ENCODE assay signal across 11 cellular contexts in genomic region chr16:67312450-67313118, GRCh38. TPM values are rescaled to one million over a fixed set of nuclear protein-coding genes. Genes with fewer than 3 reads are reported as not detected.
A peak's percentile ranks its signal among the peaks of the same experiment; 100 is the strongest.
DNase-seq lines count a peak whose midpoint lies in the region; ATAC-seq and TF ChIP-seq lines count a peak whose summit lies in the region.
"Had no signal": no experiment of that assay in that cellular context is flagged by ENCODE, and none has a peak within 500 bp of the region (broad histone marks: within the 10 kb centered on the region; RNA-seq: fewer than 3 reads in every experiment).

No MANE protein-coding gene starts in this region.

- no peaks in the 10 kb centered on the region for H3K4me1 Mint-ChIP-seq in CD8-positive, alpha-beta T cell (ENCODE audit: low read depth)

- no peak for TF ChIP-seq CTCF in cardiac fibroblast (IDR thresholded peaks at IDR 0.05; ENCODE audit: low read depth, low read length)
- no peak for TF ChIP-seq CTCF in CD8-positive, alpha-beta T cell (IDR thresholded peaks at IDR 0.05)
- no peak for TF ChIP-seq CTCF in coronary artery (IDR thresholded peaks at IDR 0.05)

- no peaks in the 10 kb centered on the region for H3K27me3 Mint-ChIP-seq in CD8-positive, alpha-beta T cell (ENCODE audit: low read depth)

- H3K27ac Mint-ChIP-seq in CD8-positive, alpha-beta T cell: no peak overlapping the region
- H3K27ac Mint-ChIP-seq: effector memory CD8-positive, alpha-beta T cell had no signal

- intact Hi-C loops in CD8-positive, alpha-beta T cell (cut with DNase I, micrococcal nuclease): no loop called here

- CTCF ChIA-PET in CD8-positive, alpha-beta T cell (lab: Charles Lee): interaction anchor here (1.2 kb wide), 1 partner anchor 14 kb away, joined by 3 read pairs; the partner anchor contains the start of gene KCTD19

- no peaks in the 10 kb centered on the region for H3K36me3 Mint-ChIP-seq in CD8-positive, alpha-beta T cell

- no peaks in the 10 kb centered on the region for H3K9me3 ChIP-seq in CD8-positive, alpha-beta T cell (ENCODE audit: low read length)

- no peaks in the 10 kb centered on the region for H3K9me3 Mint-ChIP-seq in CD8-positive, alpha-beta T cell
- H3K9me3 Mint-ChIP-seq: effector memory CD8-positive, alpha-beta T cell had no signal

- no peak overlapping the region for H3K4me3 Mint-ChIP-seq in CD8-positive, alpha-beta T cell
- H3K4me3 Mint-ChIP-seq: effector memory CD8-positive, alpha-beta T cell had no signal

- ATAC-seq in CD8-positive, alpha-beta T cell: no peak
- ATAC-seq: effector memory CD8-positive, alpha-beta T cell had no signal

- no peak overlapping the region for H3K4me3 ChIP-seq in cardiac fibroblast (replicated peaks in 1 of 2; ENCODE audit: low read depth in 2 of 2, low read length in 2 of 2)
- H3K4me3 ChIP-seq in CD8-positive, alpha-beta T cell (ENCODE audit: low read depth, low read length): no peak overlapping the region
- H3K4me3 ChIP-seq in coronary artery: no peak overlapping the region

- peak; percentile 27 for DNase-seq in EL
- DNase-seq in M059J (ENCODE audit: low read depth): peak; percentile 53
- peak; percentile 10 to 40 for DNase-seq in cardiac fibroblast (ENCODE audit: low read depth in 2 of 2)
- DNase-seq in myocyte (ENCODE audit: low read depth): peak; percentile 6
- no peak for DNase-seq in CD8-positive, alpha-beta T cell
- DNase-seq in GM19238 (ENCODE audit: insufficient read length, low spot score): no peak
- no peak for DNase-seq in SW 1271 (lab: John Stamatoyannopoulos, UW)
- no peak for DNase-seq in coronary artery (ENCODE audit: low spot score)
- DNase-seq: activated CD4-positive, CD25-positive, alpha-beta regulatory T cell; effector memory CD8-positive, alpha-beta T cell; hippocampal formation had no signal

- H3K36me3 ChIP-seq in CD8-positive, alpha-beta T cell (ENCODE audit: insufficient read depth, low read length): no peaks in the 10 kb centered on the region

- H3K4me1 ChIP-seq in CD8-positive, alpha-beta T cell (ENCODE audit: insufficient read depth, low read length): no peaks in the 10 kb centered on the region

- no peaks in the 10 kb centered on the region for H3K27me3 ChIP-seq in CD8-positive, alpha-beta T cell (ENCODE audit: insufficient read depth, low read length)

- POLR2A ChIA-PET in CD8-positive, alpha-beta T cell (lab: Charles Lee): no interaction called here

- H3K27ac ChIP-seq in CD8-positive, alpha-beta T cell (ENCODE audit: low read depth, low read length): no peak overlapping the region
- peak overlapping the region in 1 of 2 donors; percentile 59 for H3K27ac ChIP-seq in coronary artery

RNA-seq across cellular contexts. Expression of gene KCTD19, which starts 14.0 kb away (rescaled TPM):
- total RNA-seq in M059J (2014; rRNA removed; shearing (Covaris generic)): 0.84 and 1.6 TPM in 2 replicates
- not detected in 2 replicates for total RNA-seq in myocyte
- polyA plus RNA-seq in myocyte (2012): not detected
- total RNA-seq in CD8-positive, alpha-beta T cell: not detected

RNA-seq across cellular contexts. Expression of gene LRRC36, which starts 14.0 kb away (rescaled TPM):
- total RNA-seq in M059J (2014; rRNA removed; shearing (Covaris generic)): 0.34 and 0.99 TPM in 2 replicates
- not detected in 2 replicates for total RNA-seq in myocyte
- not detected for polyA plus RNA-seq in myocyte (2012)
- not detected for total RNA-seq in CD8-positive, alpha-beta T cell

RNA-seq across cellular contexts. Expression of gene PLEKHG4, which starts 33.3 kb away (rescaled TPM):
- total RNA-seq in M059J (2014; rRNA removed; shearing (Covaris generic)): 2.2 and 2.5 TPM in 2 replicates
- 0.32 and 0.42 TPM in 2 replicates for total RNA-seq in myocyte
- polyA plus RNA-seq in myocyte (2012): 0.06 TPM
- total RNA-seq in CD8-positive, alpha-beta T cell: 10 to 100 TPM; 11.3 to 13.7 TPM

Comparison
In these comparisons a context has a peak if more than half of its experiments do, and no peak if none do; other contexts are left out.
1. DNase-seq: peak in EL (single experiment), M059J (single experiment), cardiac fibroblast (2 of 2) and myocyte (single experiment); none in CD8-positive, alpha-beta T cell (0 of 7), GM19238 (single experiment), SW 1271 (0 of 2) and coronary artery (single experiment).